In genomic region chr18:55477537-55478300, GRCh38 we compare ENCODE assay signal across 8 cellular contexts.
DNase-seq lines count a peak whose midpoint lies in the region; ATAC-seq and TF ChIP-seq lines count a peak whose summit lies in the region.

No MANE protein-coding gene starts in this region.

- H3K79me2 ChIP-seq in osteoblast (ENCODE audit: insufficient read depth, low read length): peaks cover 47% of the 10 kb centered on the region

- CTCF ChIA-PET in WTC11 (lab: Charles Lee): no interaction called here

- H3K27ac ChIP-seq in HL-60 (replicated peaks) (no peak overlapping the region), osteoblast (ENCODE audit: low read depth, low read length) (peak overlapping the region; percentile 84)

- no peaks in the 10 kb centered on the region for H4K20me1 ChIP-seq in osteoblast (ENCODE audit: insufficient read depth, low read length)

- no peak for TF ChIP-seq CTCF in GM20000 (IDR thresholded peaks at IDR 0.05; ENCODE audit: extremely low read depth, missing control alignments)
- no peak for TF ChIP-seq CTCF in HL-60 (IDR thresholded peaks at IDR 0.05; ENCODE audit: insufficient read depth, low read length)
- TF ChIP-seq CTCF in WTC11 (IDR thresholded peaks at IDR 0.05): no peak
- peak; percentile 35 for TF ChIP-seq CTCF in osteoblast (IDR thresholded peaks at IDR 0.05; ENCODE audit: extremely low read depth, low read depth, low read length)

- peaks cover 12% of the 10 kb centered on the region for H3K4me1 ChIP-seq in osteoblast (ENCODE audit: insufficient read depth, low read length)

- peaks cover 52% of the 10 kb centered on the region for H3K4me1 Mint-ChIP-seq in WTC11

- H3K4me3 ChIP-seq in HL-60 (replicated peaks; ENCODE audit: insufficient read depth, low read length): peak overlapping the region; percentile 28
- peak overlapping the region; percentile 73 for H3K4me3 ChIP-seq in osteoblast (ENCODE audit: insufficient read depth, low read length)

- peak overlapping the region; percentile 98 for H3K4me2 ChIP-seq in osteoblast (ENCODE audit: insufficient read depth, low read length)

- H3K9me3 ChIP-seq in osteoblast (ENCODE audit: low read depth, low read length): no peaks in the 10 kb centered on the region

- H3K36me3 Mint-ChIP-seq in WTC11: peaks cover 11% of the 10 kb centered on the region

- 0 out of 2 replicates have a peak, but pooled peaks cover 4% of the 10 kb centered on the region for H3K9me3 Mint-ChIP-seq in WTC11

- ATAC-seq in WTC11: no peak

- POLR2A ChIA-PET in WTC11 (lab: Charles Lee): no interaction called here

- peak; percentile 73 for DNase-seq in ELR (ENCODE audit: low read depth)
- peak; percentile 17 for DNase-seq in GM20000 (ENCODE audit: low spot score)
- DNase-seq in HL-60 (ENCODE audit: low read depth in 1 of 2, low spot score in 1 of 2): peak in 1 of 2 experiments; percentile 16
- DNase-seq in WTC11 (ENCODE audit: low spot score): no peak
- DNase-seq in fibroblast of gingiva (ENCODE audit: low read depth): peak; percentile 47
- DNase-seq in osteoblast (ENCODE audit: insufficient read length, low spot score, missing footprints): no peak
- no peak for DNase-seq in HuH-7 (ENCODE audit: low spot score)
- no peak for DNase-seq in occipital lobe (lab: John Stamatoyannopoulos, UW)

- no peak overlapping the region for H3K4me3 Mint-ChIP-seq in WTC11

- H3K36me3 ChIP-seq in osteoblast (ENCODE audit: insufficient read depth, low read length): no peaks in the 10 kb centered on the region

- peak overlapping the region; percentile 77 for H2AFZ ChIP-seq in osteoblast (ENCODE audit: low read length)

- no peaks in the 10 kb centered on the region for H3K27me3 Mint-ChIP-seq in WTC11 (ENCODE audit: low read depth)

- H3K27ac Mint-ChIP-seq in WTC11: peak overlapping the region; percentile 45

- H3K27me3 ChIP-seq in HL-60 (ENCODE audit: insufficient read depth, poor library complexity, severe bottlenecking): no peaks in the 10 kb centered on the region
- no peaks in the 10 kb centered on the region for H3K27me3 ChIP-seq in osteoblast (ENCODE audit: insufficient read depth, low read length)

TF ChIP-seq in WTC11, 78 proteins besides CTCF, POLR2A, EP300 and RAD21 (continues in another document):
- no peak for TF ChIP-seq HMGXB4 (CRISPR knock-in tag; IDR thresholded peaks at IDR 0.05)
- TF ChIP-seq ZNF219 (CRISPR knock-in tag; IDR thresholded peaks at IDR 0.05; ENCODE audit: borderline replicate concordance): no peak
- no peak for TF ChIP-seq ZBTB21 (CRISPR knock-in tag; IDR thresholded peaks at IDR 0.05; ENCODE audit: borderline replicate concordance)
- no peak for TF ChIP-seq ZNF425 (CRISPR knock-in tag; conservative IDR thresholded peaks at IDR 0.05)
- no peak for TF ChIP-seq USF1 (CRISPR knock-in tag; IDR thresholded peaks at IDR 0.05)
- no peak for TF ChIP-seq TP53 (CRISPR knock-in tag; IDR thresholded peaks at IDR 0.05)
- TF ChIP-seq NR1H2 (CRISPR knock-in tag; IDR thresholded peaks at IDR 0.05): no peak
- no peak for TF ChIP-seq AR (CRISPR knock-in tag; IDR thresholded peaks at IDR 0.05)
- no peak for TF ChIP-seq IRF2 (CRISPR knock-in tag; IDR thresholded peaks at IDR 0.05; ENCODE audit: borderline replicate concordance, low read depth)
- TF ChIP-seq MXD4 (CRISPR knock-in tag; IDR thresholded peaks at IDR 0.05; ENCODE audit: borderline replicate concordance): no peak
- TF ChIP-seq KAT7 (CRISPR knock-in tag; IDR thresholded peaks at IDR 0.05; ENCODE audit: borderline replicate concordance): no peak
- no peak for TF ChIP-seq GTF2I (CRISPR knock-in tag; conservative IDR thresholded peaks at IDR 0.05)
- no peak for TF ChIP-seq ARID4B (CRISPR knock-in tag; IDR thresholded peaks at IDR 0.05; ENCODE audit: borderline replicate concordance)

Comparison
In these comparisons a context has a peak if more than half of its experiments do, and no peak if none do; other contexts are left out.
1. DNase-seq: peak in ELR (single experiment), GM20000 (single experiment) and fibroblast of gingiva (single experiment); none in WTC11 (single experiment), osteoblast (single experiment), HuH-7 (single experiment) and occipital lobe (single experiment).